Comparison of ENCODE assay signal across 22 cellular contexts in genomic region chr3:58261954-58262666, GRCh38. TPM values are rescaled to one million over a fixed set of nuclear protein-coding genes. Genes with fewer than 3 reads are reported as not detected.
DNase-seq lines count a peak whose midpoint lies in the region; ATAC-seq lines count a peak whose summit lies in the region.
"Had no signal": no experiment of that assay in that cellular context is flagged by ENCODE, and none has a peak within 500 bp of the region (broad histone marks: within the 10 kb centered on the region; RNA-seq: fewer than 3 reads in every experiment).

No MANE protein-coding gene starts in this region.

- intact Hi-C loops in activated CD4-positive, alpha-beta T cell treated with anti-CD3 and anti-CD28 coated beads for 36 hours (cut with DNase I, micrococcal nuclease): no loop called here

- no peak overlapping the region for H3K4me3 Mint-ChIP-seq in activated CD4-positive, alpha-beta T cell treated with anti-CD3 and anti-CD28 coated beads for 36 hours
- H3K4me3 Mint-ChIP-seq in stimulated activated naive B cell treated with anti-CD40 and anti-IgM and Interleukin-4, amounts not matched to agents 10 μg/mL and 1 μg/mL and 100 μg/mL, for 72 hours: no peak overlapping the region
- H3K4me3 Mint-ChIP-seq: mesothelial cell of epicardium had no signal

- no peak overlapping the region for H3K4ac ChIP-seq in neuronal stem cell (ENCODE audit: low read length)

- no peak overlapping the region for H3K27ac Mint-ChIP-seq in activated CD4-positive, alpha-beta T cell treated with anti-CD3 and anti-CD28 coated beads for 36 hours
- peak overlapping the region; percentile 4 for H3K27ac Mint-ChIP-seq in stimulated activated naive B cell treated with anti-CD40 and anti-IgM and Interleukin-4, amounts not matched to agents 10 μg/mL and 1 μg/mL and 100 μg/mL, for 72 hours
- H3K27ac Mint-ChIP-seq: mesothelial cell of epicardium had no signal

- H2BK15ac ChIP-seq in neuronal stem cell (ENCODE audit: low read length): no peak overlapping the region

- peak; percentile 34 for ATAC-seq in activated CD4-positive, alpha-beta T cell treated with anti-CD3 and anti-CD28 coated beads for 36 hours
- peak; percentile 81 for ATAC-seq in HG02678 (IDR thresholded peaks at IDR 0.05; ENCODE audit: unreplicated experiment)
- peak; percentile 83 for ATAC-seq in HG03196 (IDR thresholded peaks at IDR 0.05; ENCODE audit: unreplicated experiment)
- ATAC-seq in stimulated activated naive B cell treated with anti-CD40 and anti-IgM and Interleukin-4, amounts not matched to agents 10 μg/mL and 1 μg/mL and 100 μg/mL, for 72 hours (replicated peaks): peak; percentile 61 to 65
- ATAC-seq: gastroesophageal sphincter, left colon, upper lobe of right lung had no signal

- no peaks in the 10 kb centered on the region for H3K9me3 ChIP-seq in neuronal stem cell (replicated peaks in 1 of 2; ENCODE audit: control insufficient read depth in 2 of 2, insufficient read depth in 1 of 2, low read depth in 1 of 2, low read length in 2 of 2)
- H3K9me3 ChIP-seq: BLaER1 treated with 17β-estradiol and CSF1 and Interleukin-3, amounts not matched to agents 10 nM and 100 nM; gastroesophageal sphincter; upper lobe of right lung had no signal

- no peaks in the 10 kb centered on the region for H3K4me1 Mint-ChIP-seq in activated CD4-positive, alpha-beta T cell treated with anti-CD3 and anti-CD28 coated beads for 36 hours
- peaks cover 13 to 53% of the 10 kb centered on the region in 2 donors for H3K4me1 Mint-ChIP-seq in stimulated activated naive B cell treated with anti-CD40 and anti-IgM and Interleukin-4, amounts not matched to agents 10 μg/mL and 1 μg/mL and 100 μg/mL, for 72 hours
- H3K4me1 Mint-ChIP-seq: mesothelial cell of epicardium had no signal

- no peaks in the 10 kb centered on the region for H3K36me3 ChIP-seq in neuronal stem cell (replicated peaks in 1 of 2; ENCODE audit: control insufficient read depth in 2 of 2, insufficient read depth in 2 of 2, low read length in 2 of 2)

- H3K79me1 ChIP-seq in neuronal stem cell (ENCODE audit: low read depth, low read length): no peaks in the 10 kb centered on the region

- no peaks in the 10 kb centered on the region for H3K27me3 ChIP-seq in neuronal stem cell (ENCODE audit: control insufficient read depth in 3 of 3, insufficient read depth in 3 of 3, low read depth in 1 of 3, low read length in 3 of 3)
- H3K27me3 ChIP-seq: BLaER1 treated with 17β-estradiol and CSF1 and Interleukin-3, amounts not matched to agents 10 nM and 100 nM; gastroesophageal sphincter; upper lobe of right lung had no signal

- no peak overlapping the region for H2AK5ac ChIP-seq in neuronal stem cell (ENCODE audit: low read depth, low read length)

- no peak overlapping the region for H4K91ac ChIP-seq in neuronal stem cell (ENCODE audit: low read depth, low read length, poor library complexity)

- peaks cover 12% of the 10 kb centered on the region for H3K36me3 Mint-ChIP-seq in activated CD4-positive, alpha-beta T cell treated with anti-CD3 and anti-CD28 coated beads for 36 hours (ENCODE audit: low read depth)
- H3K36me3 Mint-ChIP-seq in stimulated activated naive B cell treated with anti-CD40 and anti-IgM and Interleukin-4, amounts not matched to agents 10 μg/mL and 1 μg/mL and 100 μg/mL, for 72 hours: peaks cover 44 to 49% of the 10 kb centered on the region in 2 donors

- H2AFZ ChIP-seq in neuronal stem cell (ENCODE audit: low read length): no peak overlapping the region

- no peak overlapping the region for H3K4me3 ChIP-seq in neuronal stem cell (ENCODE audit: low read length in 2 of 2)
- H3K4me3 ChIP-seq: BLaER1 treated with 17β-estradiol and CSF1 and Interleukin-3, amounts not matched to agents 10 nM and 100 nM; gastroesophageal sphincter; upper lobe of right lung had no signal

- no peak overlapping the region for H2BK5ac ChIP-seq in neuronal stem cell (ENCODE audit: low read length)

- H3K9me3 Mint-ChIP-seq in activated CD4-positive, alpha-beta T cell treated with anti-CD3 and anti-CD28 coated beads for 36 hours (ENCODE audit: low read depth): no peaks in the 10 kb centered on the region
- H3K9me3 Mint-ChIP-seq in stimulated activated naive B cell treated with anti-CD40 and anti-IgM and Interleukin-4, amounts not matched to agents 10 μg/mL and 1 μg/mL and 100 μg/mL, for 72 hours: no peaks in the 10 kb centered on the region
- H3K9me3 Mint-ChIP-seq: mesothelial cell of epicardium had no signal

- no peak overlapping the region for H4K8ac ChIP-seq in neuronal stem cell (ENCODE audit: low read depth, low read length)

- H2BK12ac ChIP-seq in neuronal stem cell (ENCODE audit: low read length): no peak overlapping the region

- H3K14ac ChIP-seq in neuronal stem cell (ENCODE audit: low read length): no peak overlapping the region

- H3K23ac ChIP-seq in neuronal stem cell (ENCODE audit: low read depth, low read length, poor library complexity): no peak overlapping the region

- no CpG with 5 or more reads among the region's 3 CpGs for WGBS in neuronal stem cell (ENCODE audit: extremely low coverage in 2 of 2, insufficient read length in 2 of 2, insufficient replicate concordance in 1 of 2), 2 donors

- POLR2A ChIA-PET in activated CD4-positive, alpha-beta T cell treated with anti-CD3 and anti-CD28 coated beads for 36 hours (lab: Charles Lee): no interaction called here

- peaks cover 0 to 22% of the 10 kb centered on the region in 2 donors for H3K4me1 ChIP-seq in neuronal stem cell (ENCODE audit: control insufficient read depth in 2 of 2, insufficient read depth in 1 of 2, low read depth in 1 of 2, low read length in 2 of 2)
- H3K4me1 ChIP-seq: gastroesophageal sphincter, upper lobe of right lung had no signal

- no peak overlapping the region for H2BK120ac ChIP-seq in neuronal stem cell (ENCODE audit: low read depth, low read length)

- DNase-seq in activated CD4-positive, alpha-beta T cell treated with anti-CD3 and anti-CD28 coated beads for 36 hours: no peak
- DNase-seq in activated CD4-positive, alpha-beta T cell treated with anti-CD3 and anti-CD28 coated beads, Interleukin-2, amount 50 U/mL, for 48 hours: no peak
- DNase-seq in stimulated activated naive B cell treated with anti-CD40 and anti-IgM and Interleukin-4, amounts not matched to agents 10 μg/mL and 1 μg/mL and 100 μg/mL, for 72 hours: no peak
- DNase-seq in activated T-cell treated with anti-CD3 and anti-CD28 coated beads, Interleukin-2, amount 50 U/mL, for 1 hour: no peak
- DNase-seq in neuronal stem cell (ENCODE audit: low spot score) (no peak), LoVo (ENCODE audit: low spot score) (no peak)
- DNase-seq: activated CD4-positive, CD25-positive, alpha-beta regulatory T cell; DMS153; left colon; NCI-H2029; NCI-H510A; SIG-M5; stimulated activated naive CD4-positive, alpha-beta T cell treated with Interleukin-2 at 50 U/mL for 16 hours; upper lobe of right lung had no signal

- CTCF ChIA-PET in activated CD4-positive, alpha-beta T cell treated with anti-CD3 and anti-CD28 coated beads for 36 hours (lab: Charles Lee): no interaction called here

- no peak overlapping the region for H3K18ac ChIP-seq in neuronal stem cell (ENCODE audit: low read length)

- no peak overlapping the region for H3K9ac ChIP-seq in neuronal stem cell (ENCODE audit: low read depth, low read length, poor library complexity)
- H3K9ac ChIP-seq: BLaER1 treated with 17β-estradiol and CSF1 and Interleukin-3, amounts not matched to agents 10 nM and 100 nM had no signal

- H3K27me3 Mint-ChIP-seq in activated CD4-positive, alpha-beta T cell treated with anti-CD3 and anti-CD28 coated beads for 36 hours: no peaks in the 10 kb centered on the region
- H3K27me3 Mint-ChIP-seq in stimulated activated naive B cell treated with anti-CD40 and anti-IgM and Interleukin-4, amounts not matched to agents 10 μg/mL and 1 μg/mL and 100 μg/mL, for 72 hours: no peaks in the 10 kb centered on the region

- no peak overlapping the region for H3K27ac ChIP-seq in neuronal stem cell (replicated peaks; ENCODE audit: low read length)
- H3K27ac ChIP-seq: 22Rv1; BLaER1 treated with 17β-estradiol and CSF1 and Interleukin-3, amounts not matched to agents 10 nM and 100 nM; gastroesophageal sphincter; upper lobe of right lung had no signal

- no peak overlapping the region for H3K4me2 ChIP-seq in neuronal stem cell (ENCODE audit: insufficient read depth, low read length, poor library complexity, severe bottlenecking)
- H3K4me2 ChIP-seq: BLaER1 treated with 17β-estradiol and CSF1 and Interleukin-3, amounts not matched to agents 10 nM and 100 nM had no signal

RNA-seq across cellular contexts. Expression of gene ABHD6, which starts 24.5 kb away (rescaled TPM):
- total RNA-seq in activated CD4-positive, alpha-beta T cell treated with anti-CD3 and anti-CD28 coated beads for 36 hours: 1 to 10 TPM; 3.0 to 3.5 TPM
- 18.4 TPM for polyA plus RNA-seq in neuronal stem cell (2013, experiment 1 of 2)
- 18.0 TPM for polyA plus RNA-seq in neuronal stem cell (2013, experiment 2 of 2)

RNA-seq across cellular contexts. Expression of gene RPP14, which starts 43.9 kb away (rescaled TPM):
- total RNA-seq in activated CD4-positive, alpha-beta T cell treated with anti-CD3 and anti-CD28 coated beads for 36 hours: 10 to 100 TPM; 16.4 to 16.9 TPM
- polyA plus RNA-seq in neuronal stem cell (2013, experiment 1 of 2): 14.4 TPM
- polyA plus RNA-seq in neuronal stem cell (2013, experiment 2 of 2): 16.0 TPM

RNA-seq across cellular contexts. Expression of gene HTD2, which starts 44.2 kb away (rescaled TPM):
- 1 to 10 TPM; 2.3 to 7.9 TPM for total RNA-seq in activated CD4-positive, alpha-beta T cell treated with anti-CD3 and anti-CD28 coated beads for 36 hours
- 4.9 TPM for polyA plus RNA-seq in neuronal stem cell (2013, experiment 1 of 2)
- 4.5 TPM for polyA plus RNA-seq in neuronal stem cell (2013, experiment 2 of 2)

RNA-seq across cellular contexts. Expression of gene DNASE1L3, which starts 51.3 kb away (rescaled TPM):
- not detected for total RNA-seq in activated CD4-positive, alpha-beta T cell treated with anti-CD3 and anti-CD28 coated beads for 36 hours
- polyA plus RNA-seq in neuronal stem cell (2013, experiment 1 of 2): not detected
- not detected for polyA plus RNA-seq in neuronal stem cell (2013, experiment 2 of 2)
- total RNA-seq: activated CD8-positive, alpha-beta memory T cell treated with anti-CD3 and anti-CD28 coated beads for 36 hours; T-helper 2 cell treated with Interferon-gamma antibody and Interleukin-4, amounts not matched to agents 100 ng/mL and 5 ng/mL, for 36 hours had no signal
